Comparison of ENCODE assay signal across 26 cellular contexts in genomic region chr20:22384978-22385377, GRCh38.
"Had no signal": no experiment of that assay in that cellular context is flagged by ENCODE, and none has a peak within 500 bp of the region (broad histone marks: within the 10 kb centered on the region; RNA-seq: fewer than 3 reads in every experiment).

No MANE protein-coding gene starts in this region.

- FAIRE-seq: endometrium, islet of Langerhans, keratinocyte had no signal

- H3K36me3 ChIP-seq: esophagus squamous epithelium, gastrocnemius medialis, heart right ventricle, left lung, lower lobe of right lung had no signal

- H3K9me3 ChIP-seq: esophagus squamous epithelium, gastrocnemius medialis, heart right ventricle, left lung, lower lobe of right lung, mucosa of descending colon had no signal

- H3K4me3 ChIP-seq: esophagus squamous epithelium, gastrocnemius medialis, heart right ventricle, left lung, lower lobe of right lung, mucosa of descending colon had no signal

- ATAC-seq: effector memory CD8-positive, alpha-beta T cell; esophagus mucosa; gastrocnemius medialis; heart right ventricle; left cardiac atrium; left lung; left ventricle myocardium superior; lower lobe of right lung; mucosa of descending colon; naive thymus-derived CD8-positive, alpha-beta T cell had no signal

- H3K27ac ChIP-seq: epithelial cell of prostate, esophagus squamous epithelium, gastrocnemius medialis, heart right ventricle, left lung, lower lobe of right lung had no signal

- DNase-seq: cortex of kidney; effector CD8-positive, alpha-beta T cell; effector memory CD8-positive, alpha-beta T cell; endodermal cell; erythroblast; esophagus squamous epithelium; foreskin fibroblast; foreskin melanocyte; gastrocnemius medialis; glutamatergic neuron; head of caudate nucleus; heart right ventricle; hippocampal formation; left cardiac atrium; left lung; left ventricle myocardium superior; lower lobe of right lung; mesenchymal stem cell; mucosa of descending colon; naive B cell; naive thymus-derived CD8-positive, alpha-beta T cell had no signal

- H3K4me1 ChIP-seq: heart right ventricle, lower lobe of right lung had no signal

- H3K27me3 ChIP-seq: gastrocnemius medialis had no signal
